13 cellular contexts compared by ENCODE assay signal in the genomic region with DNA sequence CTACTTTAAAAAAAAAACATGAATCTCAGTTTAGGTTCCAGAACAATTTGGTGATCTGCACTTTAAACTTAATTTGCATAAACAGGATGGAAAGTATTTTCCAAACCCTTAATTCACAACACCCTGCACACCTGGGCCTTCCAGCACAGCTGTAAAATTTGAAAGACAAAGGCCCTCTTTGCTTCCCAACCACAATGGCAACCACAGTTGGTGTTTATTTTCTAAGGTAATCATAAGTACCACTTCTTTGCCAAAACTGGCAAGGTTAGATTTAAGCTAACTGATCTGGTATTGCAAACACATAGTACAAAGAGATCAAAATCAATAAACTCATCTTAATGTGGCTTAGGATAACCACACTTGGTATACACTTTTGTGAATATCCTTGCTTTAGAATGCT. TPM values are rescaled to one million over a fixed set of nuclear protein-coding genes. Genes with fewer than 3 reads are reported as not detected.
DNase-seq lines count a peak whose midpoint lies in the region; ATAC-seq and TF ChIP-seq lines count a peak whose summit lies in the region.
"Had no signal": no experiment of that assay in that cellular context is flagged by ENCODE, and none has a peak within 500 bp of the region (broad histone marks: within the 10 kb centered on the region; RNA-seq: fewer than 3 reads in every experiment).

No MANE protein-coding gene starts in this region.

- peak overlapping the region; percentile 37 for H3K9ac ChIP-seq in iPS-18a (ENCODE audit: low read length)

- H3K9me3 ChIP-seq in T-helper 17 cell (ENCODE audit: control insufficient read depth, low read length, poor library complexity, severe bottlenecking), result no peaks in the 10 kb centered on the region
- H3K9me3 ChIP-seq in iPS-18a (ENCODE audit: control insufficient read depth, low read depth, low read length), result no peaks in the 10 kb centered on the region
- no peaks in the 10 kb centered on the region for H3K9me3 ChIP-seq in transverse colon

- H3K4me1 ChIP-seq in iPS-18a (ENCODE audit: control insufficient read depth, low read depth, low read length) (peaks cover 70% of the 10 kb centered on the region), transverse colon (peaks cover 39 to 84% (median 63%) of the 10 kb centered on the region in 4 donors)

- TF ChIP-seq POLR2A in transverse colon (IDR thresholded peaks at IDR 0.05), result no peak

- DNase-seq in activated naive CD8-positive, alpha-beta T cell treated with anti-CD3 and anti-CD28 coated beads for 36 hours, result no peak
- DNase-seq in T-helper 17 cell, result no peak
- DNase-seq in transverse colon, result no peak
- DNase-seq in EL, result no peak
- DNase-seq: activated naive CD4-positive, alpha-beta T cell; NCI-H1694 treated with DMSO at 0.1 percent for 48 hours; occipital lobe had no signal

- H3K4me3 Mint-ChIP-seq in activated naive CD8-positive, alpha-beta T cell, result peak overlapping the region; percentile 22
- no peak overlapping the region for H3K4me3 Mint-ChIP-seq in activated naive CD8-positive, alpha-beta T cell treated with anti-CD3 and anti-CD28 coated beads for 36 hours
- H3K4me3 Mint-ChIP-seq in T-helper 17 cell, result peak overlapping the region; percentile 77
- H3K4me3 Mint-ChIP-seq: B cell had no signal

- TF ChIP-seq EP300 in transverse colon (IDR thresholded peaks at IDR 0.05; ENCODE audit: low read depth), result no peak

- H3K36me3 ChIP-seq in iPS-18a (ENCODE audit: control insufficient read depth, low read depth, low read length) (no peaks in the 10 kb centered on the region), transverse colon (no peaks in the 10 kb centered on the region)

- no peaks in the 10 kb centered on the region for H3K9me3 Mint-ChIP-seq in activated naive CD8-positive, alpha-beta T cell (ENCODE audit: low read depth)
- H3K9me3 Mint-ChIP-seq in activated naive CD8-positive, alpha-beta T cell treated with anti-CD3 and anti-CD28 coated beads for 36 hours, result peaks cover 1% of the 10 kb centered on the region

- no peak for TF ChIP-seq CTCF in transverse colon (IDR thresholded peaks at IDR 0.05)

- H3K4me3 ChIP-seq in iPS-18a (ENCODE audit: low read length) (peak overlapping the region; percentile 82), transverse colon (no peak overlapping the region)

- ATAC-seq in T-helper 17 cell (peak; percentile 15), GM19467 (IDR thresholded peaks at IDR 0.05; ENCODE audit: unreplicated experiment) (no peak), HG03442 (IDR thresholded peaks at IDR 0.05; ENCODE audit: unreplicated experiment) (no peak)

- H3K4me1 Mint-ChIP-seq in activated naive CD8-positive, alpha-beta T cell (ENCODE audit: low read depth), result peaks cover 85% of the 10 kb centered on the region
- peaks cover 54% of the 10 kb centered on the region for H3K4me1 Mint-ChIP-seq in activated naive CD8-positive, alpha-beta T cell treated with anti-CD3 and anti-CD28 coated beads for 36 hours
- peaks cover 79% of the 10 kb centered on the region for H3K4me1 Mint-ChIP-seq in T-helper 17 cell

- H3K36me3 Mint-ChIP-seq in activated naive CD8-positive, alpha-beta T cell, result no peaks in the 10 kb centered on the region
- H3K36me3 Mint-ChIP-seq in activated naive CD8-positive, alpha-beta T cell treated with anti-CD3 and anti-CD28 coated beads for 36 hours, result peaks cover 6% of the 10 kb centered on the region
- peaks cover 3% of the 10 kb centered on the region for H3K36me3 Mint-ChIP-seq in T-helper 17 cell (ENCODE audit: low read depth)

- in situ Hi-C loops in transverse colon (cut with MboI; ENCODE audit: low pct_ligation_motif_present in 1 of 4, low pct_unique_long_range_greater_than_20kb in 1 of 4, low sequenced_read_pairs in 3 of 4), result no loop called here

- H3K27me3 ChIP-seq in iPS-18a (ENCODE audit: control insufficient read depth, insufficient read depth, low read length) (no peaks in the 10 kb centered on the region), transverse colon (no peaks in the 10 kb centered on the region)

- no peaks in the 10 kb centered on the region for H3K27me3 Mint-ChIP-seq in activated naive CD8-positive, alpha-beta T cell
- H3K27me3 Mint-ChIP-seq in activated naive CD8-positive, alpha-beta T cell treated with anti-CD3 and anti-CD28 coated beads for 36 hours, result peaks cover 71% of the 10 kb centered on the region
- H3K27me3 Mint-ChIP-seq in T-helper 17 cell, result no peaks in the 10 kb centered on the region

- peak overlapping the region; percentile 75 for H3K27ac Mint-ChIP-seq in activated naive CD8-positive, alpha-beta T cell
- no peak overlapping the region for H3K27ac Mint-ChIP-seq in activated naive CD8-positive, alpha-beta T cell treated with anti-CD3 and anti-CD28 coated beads for 36 hours
- H3K27ac Mint-ChIP-seq in T-helper 17 cell, result peak overlapping the region; percentile 87
- H3K27ac Mint-ChIP-seq: B cell had no signal

- intact Hi-C loops in transverse colon (cut with DNase I; ENCODE audit: low total_unique reads), result loop anchor here (5.0 kb wide), 1 partner anchor 89 kb away; no protein-coding TSS in a partner anchor

- H3K27ac ChIP-seq in iPS-18a (ENCODE audit: low read length) (peak overlapping the region; percentile 79), transverse colon (peak overlapping the region; percentile 94 to 99 (median 96))
- H3K27ac ChIP-seq: HL-60 had no signal

RNA-seq across cellular contexts. Expression of a gene that starts 4.1 kb away (rescaled TPM):
- 1 to 10 TPM; 8.2 to 8.5 TPM for total RNA-seq in activated naive CD8-positive, alpha-beta T cell treated with anti-CD3 and anti-CD28 coated beads for 36 hours
- total RNA-seq in T-helper 17 cell (10 to 100 TPM; 57.8 to 63.4 TPM), transverse colon (10 to 100 TPM; 67.2 to 87.6 (median 79.3) TPM)

Comparison
In these comparisons a context has a peak if more than half of its experiments do, and no peak if none do; other contexts are left out.
1. RNA of a gene that starts 4.1 kb away (total RNA-seq): 67.2 to 87.6 TPM in transverse colon and 57.8 to 63.4 TPM in T-helper 17 cell; 8.2 to 8.5 TPM in activated naive CD8-positive, alpha-beta T cell treated with anti-CD3 and anti-CD28 coated beads for 36 hours; every median in the first group is over 4 times any median in the second.